ENCODE assay signal across 1 cellular context in the genomic region with DNA sequence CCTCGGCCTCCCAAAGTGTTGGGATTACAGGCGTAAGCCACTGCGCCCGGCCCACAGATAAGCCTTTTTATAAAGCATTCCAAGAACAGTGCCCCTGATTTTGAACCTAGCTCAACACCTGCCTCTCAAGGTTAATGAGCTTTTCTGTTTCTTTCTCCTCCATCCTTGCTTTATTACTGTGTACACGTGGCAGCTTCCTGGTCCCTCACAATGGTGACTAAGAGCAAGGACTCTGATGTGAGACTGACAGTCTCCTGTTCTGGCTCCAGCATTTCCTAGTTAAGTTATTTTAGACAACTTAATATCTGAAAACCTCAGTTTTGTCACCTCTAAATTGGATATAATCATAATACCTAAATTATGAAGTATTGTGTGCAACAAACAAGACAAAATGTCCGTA.
TF ChIP-seq lines count a peak whose summit lies in the region.

No MANE protein-coding gene starts in this region.

TF ChIP-seq in endothelial cell of umbilical vein, 7 proteins besides CTCF, POLR2A, EP300 and RAD21 (continued from another document):
- no peak for TF ChIP-seq EZH2 (IDR thresholded peaks at IDR 0.05; ENCODE audit: borderline replicate concordance, low read depth, low read length, severe bottlenecking)
TF ChIP-seq in endothelial cell of umbilical vein: peak in this region for 0.
